In genomic region chr13:37709318-37709717, GRCh38 we compare ENCODE assay signal across 17 cellular contexts.
A peak's percentile ranks its signal among the peaks of the same experiment; 100 is the strongest.
DNase-seq lines count a peak whose midpoint lies in the region; ATAC-seq, FAIRE-seq and TF ChIP-seq lines count a peak whose summit lies in the region.
"Had no signal": no experiment of that assay in that cellular context is flagged by ENCODE, and none has a peak within 500 bp of the region (broad histone marks: within the 10 kb centered on the region; RNA-seq: fewer than 3 reads in every experiment).

No MANE protein-coding gene starts in this region.

- dilution Hi-C loops in keratinocyte (cut with MboI; ENCODE audit: extremely low pct_ligation_motif_present, low sequenced_read_pairs): no loop called here

- H3K4me1 Mint-ChIP-seq in HFFc6 (ENCODE audit: low read depth) (peaks cover 51% of the 10 kb centered on the region), natural killer cell (no peaks in the 10 kb centered on the region)

- DNase-seq in HFFc6: no peak
- no peak for DNase-seq in brain microvascular endothelial cell
- DNase-seq in keratinocyte (ENCODE audit: low read depth, low spot score): no peak
- no peak for DNase-seq in NCI-H2227 treated with DMSO at 0.1 percent for 48 hours (lab: John Stamatoyannopoulos, UW)
- no peak for DNase-seq in osteoblast (ENCODE audit: insufficient read length, low spot score, missing footprints)
- DNase-seq in natural killer cell: no peak
- no peak for DNase-seq in LoVo (ENCODE audit: low spot score)
- DNase-seq: AML-193; CD4-positive, alpha-beta T cell; DMS153; DMS79; GF-D8; GOT3; H7 had no signal

- H3K36me3 Mint-ChIP-seq in HFFc6 (ENCODE audit: low read depth) (peaks cover 35% of the 10 kb centered on the region), natural killer cell (no peaks in the 10 kb centered on the region)

- no peak for FAIRE-seq in keratinocyte (lab: Jason Lieb, UNC)
- FAIRE-seq: A204.1 had no signal

- H3K9ac ChIP-seq in keratinocyte (ENCODE audit: control insufficient read depth, extremely low read depth, insufficient read depth, low read length): no peak overlapping the region

- intact Hi-C loops in natural killer cell (cut with micrococcal nuclease): no loop called here

- H3K27ac Mint-ChIP-seq in HFFc6 (peak overlapping the region; percentile 9; the same call in 1 of the 2 replicates), natural killer cell (no peak overlapping the region)
- H3K27ac Mint-ChIP-seq: CD4-positive, alpha-beta T cell had no signal

- no peak overlapping the region for H3K4me3 ChIP-seq in brain microvascular endothelial cell (ENCODE audit: low read depth, low read length)
- H3K4me3 ChIP-seq in keratinocyte (ENCODE audit: control insufficient read depth in 2 of 3, extremely low read depth in 1 of 3, insufficient read depth in 2 of 3, low read depth in 1 of 3, low read length in 3 of 3): no peak overlapping the region
- no peak overlapping the region for H3K4me3 ChIP-seq in osteoblast (ENCODE audit: insufficient read depth, low read length)

- TF ChIP-seq CTCF in HFFc6 (IDR thresholded peaks at IDR 0.05): no peak
- no peak for TF ChIP-seq CTCF in brain microvascular endothelial cell (IDR thresholded peaks at IDR 0.05; ENCODE audit: low read depth, low read length, missing control alignments)
- no peak for TF ChIP-seq CTCF in keratinocyte (optimal IDR thresholded peaks at IDR 0.05 in 1 of 3, IDR thresholded peaks at IDR 0.05 in 1 of 3, conservative IDR thresholded peaks at IDR 0.05 in 1 of 3; ENCODE audit: extremely low read depth in 1 of 3, insufficient read depth in 2 of 3, low read length in 3 of 3)
- no peak for TF ChIP-seq CTCF in osteoblast (IDR thresholded peaks at IDR 0.05; ENCODE audit: extremely low read depth, low read depth, low read length)
- TF ChIP-seq CTCF in natural killer cell (IDR thresholded peaks at IDR 0.05): no peak

- H3K27me3 ChIP-seq in brain microvascular endothelial cell (replicated peaks) (no peaks in the 10 kb centered on the region), keratinocyte (ENCODE audit: control insufficient read depth, extremely low read depth, insufficient read depth, low read length) (no peaks in the 10 kb centered on the region), osteoblast (ENCODE audit: insufficient read depth, low read length) (no peaks in the 10 kb centered on the region)

- H3K4me1 ChIP-seq in keratinocyte (ENCODE audit: control insufficient read depth, extremely low read depth, insufficient read depth, low read length): no peaks in the 10 kb centered on the region
- peaks cover under 1% of the 10 kb centered on the region for H3K4me1 ChIP-seq in osteoblast (ENCODE audit: insufficient read depth, low read length)

- H3K9me3 ChIP-seq in keratinocyte (ENCODE audit: control insufficient read depth, low read depth, low read length): no peaks in the 10 kb centered on the region
- no peaks in the 10 kb centered on the region for H3K9me3 ChIP-seq in osteoblast (ENCODE audit: low read depth, low read length)

- H3K9me3 Mint-ChIP-seq in HFFc6: no peaks in the 10 kb centered on the region; the same call in 1 of the 2 replicates
- peaks cover 9 to 15% of the 10 kb centered on the region in 2 donors for H3K9me3 Mint-ChIP-seq in natural killer cell

- H3K9me1 ChIP-seq in keratinocyte (ENCODE audit: control insufficient read depth, extremely low read depth, insufficient read depth, low read length): no peaks in the 10 kb centered on the region

- ATAC-seq in natural killer cell: no peak
- ATAC-seq: HCT116 had no signal

- H3K4me2 ChIP-seq in keratinocyte (ENCODE audit: control insufficient read depth, extremely low read depth, insufficient read depth, low read depth, low read length) (no peak overlapping the region), osteoblast (ENCODE audit: insufficient read depth, low read length) (no peak overlapping the region)

- H4K20me1 ChIP-seq in keratinocyte (ENCODE audit: control insufficient read depth, extremely low read depth, insufficient read depth, low read length) (no peaks in the 10 kb centered on the region), osteoblast (ENCODE audit: insufficient read depth, low read length) (no peaks in the 10 kb centered on the region)

- in situ Hi-C loops in brain microvascular endothelial cell (cut with HindIII; ENCODE audit: low pct_ligation_motif_present, low sequenced_read_pairs): no loop called here

- H3K27me3 Mint-ChIP-seq in HFFc6 (ENCODE audit: insufficient read depth) (no peaks in the 10 kb centered on the region; the same call in 1 of the 2 replicates), natural killer cell (ENCODE audit: low read depth in 2 of 2) (no peaks in the 10 kb centered on the region)
- H3K27me3 Mint-ChIP-seq: CD4-positive, alpha-beta T cell had no signal

- H3K79me2 ChIP-seq in keratinocyte (ENCODE audit: control insufficient read depth, insufficient read depth, low read length) (no peaks in the 10 kb centered on the region), osteoblast (ENCODE audit: insufficient read depth, low read length) (peaks cover 31% of the 10 kb centered on the region)

- H2AFZ ChIP-seq in keratinocyte (ENCODE audit: control insufficient read depth, low read length) (peak overlapping the region; percentile 3), osteoblast (ENCODE audit: low read length) (no peak overlapping the region)

- H3K36me3 ChIP-seq in brain microvascular endothelial cell (replicated peaks) (no peaks in the 10 kb centered on the region), keratinocyte (ENCODE audit: control insufficient read depth in 2 of 2, extremely low read depth in 1 of 2, insufficient read depth in 2 of 2, low read length in 2 of 2) (no peaks in the 10 kb centered on the region), osteoblast (ENCODE audit: insufficient read depth, low read length) (no peaks in the 10 kb centered on the region)

- no peak overlapping the region for H3K4me3 Mint-ChIP-seq in HFFc6
- H3K4me3 Mint-ChIP-seq in natural killer cell: no peak overlapping the region
- H3K4me3 Mint-ChIP-seq: CD4-positive, alpha-beta T cell had no signal

- H3K27ac ChIP-seq in brain microvascular endothelial cell (peak overlapping the region; percentile 36), keratinocyte (ENCODE audit: control insufficient read depth, insufficient read depth, low read length) (no peak overlapping the region), osteoblast (ENCODE audit: low read depth, low read length) (no peak overlapping the region)
- H3K27ac ChIP-seq: C4-2B had no signal
